8 cellular contexts compared by ENCODE assay signal in the genomic region with DNA sequence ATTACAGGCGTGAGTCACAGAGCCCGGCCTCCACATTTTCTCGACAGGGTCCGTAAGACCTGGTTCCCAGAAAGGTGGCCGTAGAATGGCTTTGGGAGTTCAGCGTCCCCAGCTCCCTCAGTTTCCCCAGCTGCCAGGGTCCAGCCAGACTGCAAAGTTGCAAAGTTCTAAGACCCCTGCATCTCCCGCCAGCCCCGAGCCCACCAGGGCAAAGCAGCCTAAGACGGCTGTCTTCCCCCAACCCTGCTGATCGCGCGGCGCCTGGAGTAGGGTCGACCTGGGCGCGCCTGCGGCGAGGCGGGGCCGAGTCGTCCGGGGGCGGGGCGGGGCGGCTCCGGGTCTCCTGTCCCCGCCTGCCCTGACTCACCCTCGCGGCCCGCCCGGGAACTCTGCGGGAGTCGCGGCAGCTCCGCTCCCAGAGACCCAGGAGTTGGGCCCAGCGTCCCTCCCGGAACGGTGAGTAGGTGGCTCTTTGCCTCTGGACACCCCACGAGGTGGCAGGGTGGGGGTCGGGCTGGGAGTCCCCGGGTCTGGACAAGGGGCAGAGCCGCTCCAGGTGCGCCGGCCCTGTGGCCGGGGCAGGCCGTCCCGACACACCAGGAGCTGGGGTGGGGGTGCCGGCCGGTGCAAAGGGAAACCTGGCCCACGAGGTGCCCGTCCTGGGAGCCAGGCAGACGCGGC. TPM values are rescaled to one million over a fixed set of nuclear protein-coding genes. Genes with fewer than 3 reads are reported as not detected.
A peak's percentile ranks its signal among the peaks of the same experiment; 100 is the strongest.
DNase-seq lines count a peak whose midpoint lies in the region; ATAC-seq and TF ChIP-seq lines count a peak whose summit lies in the region.

A gene (plus strand): TSS at position 366 of the 681 bp plus-strand sequence. CDS start 7,094 bp downstream, outside the sequence.

- DNase-seq in MG63 (peak; percentile 95), amniotic epithelial cell (ENCODE audit: low read depth) (peak; percentile 49), NCI-H128 (lab: John Stamatoyannopoulos, UW; ENCODE audit: unreplicated experiment) (no peak), SJCRH30 (no peak)
- DNase-seq in stimulated activated CD4-positive, alpha-beta T cell treated with anti-CD3 and anti-CD28 coated beads, Interleukin-4, amount 100 ng/mL, for 1 hour = peak; percentile 62

- H3K36me3 ChIP-seq in MG63 (no peaks in the 10 kb centered on the region), SJCRH30 (no peaks in the 10 kb centered on the region)

- H3K4me1 ChIP-seq in SJCRH30 = no peaks in the 10 kb centered on the region

- H3K27me3 ChIP-seq in MG63 (no peaks in the 10 kb centered on the region), SJCRH30 (no peaks in the 10 kb centered on the region)

- TF ChIP-seq CTCF in C4-2B (conservative IDR thresholded peaks at IDR 0.05) = no peak

- ATAC-seq in GM21576 (IDR thresholded peaks at IDR 0.05; ENCODE audit: unreplicated experiment) = no peak

- H3K4me3 ChIP-seq in MG63 (peak within 1 kb of the TSS; percentile 89), iPS-18c (ENCODE audit: insufficient read depth, low read depth, low read length) (peak within 1 kb of the TSS; percentile 63), SJCRH30 (no peak within 1 kb of the TSS)

- H3K9me3 ChIP-seq in MG63 = no peaks in the 10 kb centered on the region
- H3K9me3 ChIP-seq in iPS-18c (ENCODE audit: control insufficient read depth, insufficient read depth, low read length) = no peaks in the 10 kb centered on the region
- H3K9me3 ChIP-seq in SJCRH30 (replicated peaks) = no peaks in the 10 kb centered on the region

- peak within 1 kb of the TSS; percentile 71 for H3K27ac ChIP-seq in C4-2B
- H3K27ac ChIP-seq in SJCRH30 = no peak within 1 kb of the TSS

RNA-seq across cellular contexts. Expression of the gene that starts here (rescaled TPM):
- total RNA-seq in MG63 (2014; rRNA removed; shearing (Covaris generic); ENCODE audit: low replicate concordance) = 11.9 and 20.1 TPM in 2 replicates
- 0.04 and 0.15 TPM in 2 replicates for total RNA-seq in SJCRH30 (2014; rRNA removed; shearing (Covaris generic))

Comparison
In these comparisons a context has a peak if more than half of its experiments do, and no peak if none do; other contexts are left out.
1. RNA of the gene that starts here (total RNA-seq): 11.9 to 20.1 TPM in MG63; 0.04 to 0.15 TPM in SJCRH30; every median in the first group is over 10 times any median in the second.
2. DNase-seq: peak in MG63 (single experiment), amniotic epithelial cell (single experiment) and stimulated activated CD4-positive, alpha-beta T cell treated with anti-CD3 and anti-CD28 coated beads, Interleukin-4, amount 100 ng/mL, for 1 hour (single experiment); none in NCI-H128 (single experiment) and SJCRH30 (0 of 2).